In genomic region chr17:20540414-20540813, GRCh38 we compare ENCODE assay signal across 18 cellular contexts. TPM values are rescaled to one million over a fixed set of nuclear protein-coding genes. Genes with fewer than 3 reads are reported as not detected.
DNase-seq lines count a peak whose midpoint lies in the region; ATAC-seq lines count a peak whose summit lies in the region.
"Not testable (repeated sequence)": the region's sequence is repeated elsewhere in the genome, so short reads cannot be mapped to it uniquely, and the experiment has no call there.
"Had no signal": no experiment of that assay in that cellular context is flagged by ENCODE, and none has a peak within 500 bp of the region (broad histone marks: within the 10 kb centered on the region; RNA-seq: fewer than 3 reads in every experiment).

No MANE protein-coding gene starts in this region.

- CTCF ChIA-PET in activated CD4-positive, alpha-beta T cell treated with anti-CD3 and anti-CD28 coated beads for 36 hours (lab: Charles Lee), result not testable (repeated sequence)

- H3K36me3 Mint-ChIP-seq in activated CD4-positive, alpha-beta T cell treated with anti-CD3 and anti-CD28 coated beads for 36 hours (ENCODE audit: low read depth), result not testable (repeated sequence)

- H3K4me3 Mint-ChIP-seq in activated CD4-positive, alpha-beta T cell treated with anti-CD3 and anti-CD28 coated beads for 36 hours, result not testable (repeated sequence)

- not testable (repeated sequence) for H3K27ac Mint-ChIP-seq in activated CD4-positive, alpha-beta T cell treated with anti-CD3 and anti-CD28 coated beads for 36 hours

- POLR2A ChIA-PET in activated CD4-positive, alpha-beta T cell treated with anti-CD3 and anti-CD28 coated beads for 36 hours (lab: Charles Lee), result not testable (repeated sequence)

- not testable (repeated sequence) for H3K27me3 Mint-ChIP-seq in activated CD4-positive, alpha-beta T cell treated with anti-CD3 and anti-CD28 coated beads for 36 hours

- not testable (repeated sequence) for H3K4me1 Mint-ChIP-seq in activated CD4-positive, alpha-beta T cell treated with anti-CD3 and anti-CD28 coated beads for 36 hours

- not testable (repeated sequence) for DNase-seq in activated CD4-positive, alpha-beta T cell treated with anti-CD3 and anti-CD28 coated beads for 36 hours

- H3K9me3 Mint-ChIP-seq in activated CD4-positive, alpha-beta T cell treated with anti-CD3 and anti-CD28 coated beads for 36 hours (ENCODE audit: low read depth), result not testable (repeated sequence)

- ATAC-seq in GM18498 (IDR thresholded peaks at IDR 0.05; ENCODE audit: unreplicated experiment), result peak; percentile 98
- peak; percentile 77 for ATAC-seq in GM18873 (IDR thresholded peaks at IDR 0.05; ENCODE audit: low FRiP score, unreplicated experiment)
- ATAC-seq in GM19455 (IDR thresholded peaks at IDR 0.05; ENCODE audit: unreplicated experiment), result peak; percentile 94
- peak; percentile 99 for ATAC-seq in GM21619 (IDR thresholded peaks at IDR 0.05; ENCODE audit: unreplicated experiment)
- peak; percentile 90 for ATAC-seq in HG02840 (IDR thresholded peaks at IDR 0.05; ENCODE audit: low FRiP score, unreplicated experiment)
- ATAC-seq in HG03066 (IDR thresholded peaks at IDR 0.05; ENCODE audit: low read depth, unreplicated experiment), result peak; percentile 91
- peak; percentile 95 for ATAC-seq in HG03439 (IDR thresholded peaks at IDR 0.05; ENCODE audit: unreplicated experiment)
- ATAC-seq in activated CD4-positive, alpha-beta T cell treated with anti-CD3 and anti-CD28 coated beads for 36 hours, result peak; percentile 60

- intact Hi-C loops in activated CD4-positive, alpha-beta T cell treated with anti-CD3 and anti-CD28 coated beads for 36 hours (cut with DNase I, micrococcal nuclease), result not testable (repeated sequence)

RNA-seq across cellular contexts. Expression of gene CDRT15L2, which starts 39.1 kb away (rescaled TPM):
- not detected for total RNA-seq in activated CD4-positive, alpha-beta T cell treated with anti-CD3 and anti-CD28 coated beads for 36 hours
- total RNA-seq: Daoy, dermis blood vessel endothelial cell, H9, K562, mammary epithelial cell, Peyer's patch, pulmonary artery endothelial cell, SJCRH30, skeletal muscle tissue, thyroid gland had no signal
